In the genomic region with DNA sequence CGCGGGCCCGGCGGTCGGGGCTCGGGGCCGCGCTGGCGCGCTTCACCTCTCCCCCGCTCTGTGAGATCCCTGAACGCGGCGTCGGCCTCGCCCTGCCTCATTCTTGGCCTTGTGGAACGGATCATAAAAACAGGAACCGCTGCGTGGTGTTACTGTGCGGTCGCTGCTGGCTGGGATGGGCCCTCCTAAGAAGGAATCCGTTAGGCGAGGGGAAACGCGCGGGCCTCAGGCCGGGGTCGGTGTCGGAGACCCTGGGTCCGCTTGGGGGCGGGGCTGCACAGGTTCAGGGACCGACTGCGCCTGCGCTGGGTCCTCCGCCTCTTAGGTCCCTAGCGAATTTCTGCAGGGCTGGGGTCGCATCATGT, we compare ENCODE assay signal across 8 cellular contexts. TPM values are rescaled to one million over a fixed set of nuclear protein-coding genes. Genes with fewer than 3 reads are reported as not detected.
DNase-seq lines count a peak whose midpoint lies in the region; FAIRE-seq and TF ChIP-seq lines count a peak whose summit lies in the region.

No MANE protein-coding gene starts in this region.

- no peak for TF ChIP-seq CTCF in DOHH2 (IDR thresholded peaks at IDR 0.05; ENCODE audit: low read depth, low read length, poor library complexity, severe bottlenecking)
- no peak for TF ChIP-seq CTCF in transverse colon (IDR thresholded peaks at IDR 0.05)

- intact Hi-C loops in cardiac septum (cut with DNase I) (loop anchor here (10.0 kb wide), 1 partner anchor 261 kb away; no protein-coding TSS in a partner anchor), transverse colon (cut with DNase I; ENCODE audit: low total_unique reads) (no loop called here)

- 0 to 1% methylated on average over 2 to 33 of the region's 37 CpGs for WGBS in transverse colon (ENCODE audit: low coverage in 1 of 2), 2 donors

- H3F3A ChIP-seq in DOHH2 (ENCODE audit: control insufficient read depth, insufficient read depth), result peaks cover 9% of the 10 kb centered on the region

- peaks cover 44% of the 10 kb centered on the region for H3K36me3 ChIP-seq in DOHH2 (ENCODE audit: control insufficient read depth, low read length)
- H3K36me3 ChIP-seq in MG63, result peaks cover 33% of the 10 kb centered on the region
- H3K36me3 ChIP-seq in transverse colon, result peaks cover 0 to 6% (median 0%) of the 10 kb centered on the region in 4 donors

- H3K4me3 ChIP-seq in DOHH2 (ENCODE audit: low read length) (peak overlapping the region; percentile 91), MG63 (peak overlapping the region; percentile 74), transverse colon (peak overlapping the region; percentile 72 to 90 (median 80))

- H3K4me2 ChIP-seq in DOHH2 (ENCODE audit: low read length), result peak overlapping the region; percentile 79

- H3K9me3 ChIP-seq in DOHH2 (ENCODE audit: control insufficient read depth, insufficient read depth, low read length) (no peaks in the 10 kb centered on the region), MG63 (no peaks in the 10 kb centered on the region), transverse colon (no peaks in the 10 kb centered on the region)

- H3K79me2 ChIP-seq in DOHH2 (ENCODE audit: control insufficient read depth, low read length), result peaks cover 61% of the 10 kb centered on the region

- H3K9me2 ChIP-seq in DOHH2 (replicated peaks; ENCODE audit: control insufficient read depth, low read length), result no peaks in the 10 kb centered on the region

- TF ChIP-seq EP300 in transverse colon (IDR thresholded peaks at IDR 0.05; ENCODE audit: low read depth), result no peak

- no peaks in the 10 kb centered on the region for H3K27me3 ChIP-seq in DOHH2 (ENCODE audit: control insufficient read depth, low read length)
- no peaks in the 10 kb centered on the region for H3K27me3 ChIP-seq in MG63
- no peaks in the 10 kb centered on the region for H3K27me3 ChIP-seq in transverse colon

- FAIRE-seq in H54 (lab: Jason Lieb, UNC), result no peak

- peak overlapping the region; percentile 89 for H3K27ac ChIP-seq in DOHH2 (ENCODE audit: low read depth, low read length)
- H3K27ac ChIP-seq in transverse colon, result peak overlapping the region; percentile 92 to 98 (median 95)

- DNase-seq in H54 (ENCODE audit: insufficient read length, low spot score), result no peak
- DNase-seq in MG63, result peak; percentile 66
- DNase-seq in SKM-1 treated with dmso at 0.1 percent for 144 hours (lab: John Stamatoyannopoulos, UW; ENCODE audit: unreplicated experiment), result peak; percentile 72
- DNase-seq in activated naive CD8-positive, alpha-beta T cell treated with anti-CD3 and anti-CD28 coated beads, Interleukin-2, amount 50 U/mL, for 16 hours (ENCODE audit: low read depth, low spot score), result peak; percentile 55
- peak; percentile 84 for DNase-seq in cardiac septum (ENCODE audit: low spot score)
- DNase-seq in pons (ENCODE audit: low spot score), result peak; percentile 43
- peak; percentile 77 for DNase-seq in transverse colon

- H3K4me1 ChIP-seq in DOHH2 (ENCODE audit: control insufficient read depth, low read length) (peaks cover 31% of the 10 kb centered on the region), transverse colon (peaks cover 6 to 26% (median 16%) of the 10 kb centered on the region in 4 donors)

- TF ChIP-seq POLR2A in H54 (IDR thresholded peaks at IDR 0.05; ENCODE audit: low read depth, low read length), result peak; percentile 24; the same call in 1 of the 2 replicates
- TF ChIP-seq POLR2A in transverse colon (IDR thresholded peaks at IDR 0.05), result no peak

- H4K20me1 ChIP-seq in DOHH2 (ENCODE audit: control insufficient read depth, insufficient read depth, low read depth, low read length), result peaks cover 12% of the 10 kb centered on the region; the same call in 1 of the 2 replicates

- in situ Hi-C loops in transverse colon (cut with MboI; ENCODE audit: low pct_ligation_motif_present in 1 of 4, low pct_unique_long_range_greater_than_20kb in 1 of 4, low sequenced_read_pairs in 3 of 4), result loop anchor here in 3 of 4 donors (25.0 kb wide), 3 partner anchors 207 to 443 kb away; partner anchors contain the start of genes SUGT1 (in 2 of the 3), ALG11 (in 1 of the 3), ATP7B (in 1 of the 3) and UTP14C (in 1 of the 3)

RNA-seq across cellular contexts. Expression of gene CKAP2, which starts 0.4 kb away (rescaled TPM):
- total RNA-seq in MG63 (2014; rRNA removed; shearing (Covaris generic); ENCODE audit: low replicate concordance), result 42.1 and 52.3 TPM in 2 replicates
- total RNA-seq in cardiac septum (7.4 TPM), transverse colon (10 to 100 TPM in 1 of 4 donors, 1 to 10 TPM in 3; 6.0 to 16.3 (median 7.5) TPM)

RNA-seq across cellular contexts. Expression of gene VPS36, which starts 5.2 kb away (rescaled TPM):
- total RNA-seq in MG63 (2014; rRNA removed; shearing (Covaris generic); ENCODE audit: low replicate concordance), result 9.7 and 18.2 TPM in 2 replicates
- total RNA-seq in cardiac septum (30.2 TPM), transverse colon (100 to 1,000 TPM in 1 of 4 donors, 10 to 100 TPM in 3; 35.2 to 101 (median 71.5) TPM)

RNA-seq across cellular contexts. Expression of gene THSD1, which starts 49.7 kb away (rescaled TPM):
- total RNA-seq in MG63 (2014; rRNA removed; shearing (Covaris generic); ENCODE audit: low replicate concordance), result 11.3 and 17.9 TPM in 2 replicates
- total RNA-seq in cardiac septum, result 6.8 TPM
- total RNA-seq in transverse colon, result 1 to 10 TPM; 1.2 to 1.9 (median 1.8) TPM
